ENCODE assay signal across 8 cellular contexts in genomic region chr10:75108684-75109458, GRCh38. TPM values are rescaled to one million over a fixed set of nuclear protein-coding genes. Genes with fewer than 3 reads are reported as not detected.
DNase-seq lines count a peak whose midpoint lies in the region; ATAC-seq and TF ChIP-seq lines count a peak whose summit lies in the region.

No MANE protein-coding gene starts in this region.

- H4K20me1 ChIP-seq in H9 (ENCODE audit: control insufficient read depth, insufficient read depth, insufficient read length) = no peaks in the 10 kb centered on the region

- peaks cover 1% of the 10 kb centered on the region for H3K79me1 ChIP-seq in H9 (ENCODE audit: insufficient read depth, low read depth, low read length, poor library complexity, severe bottlenecking)

- no peak overlapping the region for H2BK120ac ChIP-seq in H9 (ENCODE audit: low read depth, low read length, poor library complexity, severe bottlenecking)

- H2BK20ac ChIP-seq in H9 (ENCODE audit: low read depth, low read length, poor library complexity, severe bottlenecking) = no peak overlapping the region

- H3K4me2 ChIP-seq in H9 (ENCODE audit: insufficient read depth, insufficient read length, low read length) = no peak overlapping the region

- no peak overlapping the region for H2BK15ac ChIP-seq in H9 (ENCODE audit: low read depth, low read length)

- no peak overlapping the region for H3K23ac ChIP-seq in H9 (ENCODE audit: insufficient read length, low read depth, low read length)

- H3K4ac ChIP-seq in H9 (ENCODE audit: low read depth, low read length) = no peak overlapping the region

- H3K79me2 ChIP-seq in H9 (ENCODE audit: insufficient read depth, low read length) = peaks cover 2% of the 10 kb centered on the region; the same call in 1 of the 2 replicates

- no peak overlapping the region for H4K91ac ChIP-seq in H9 (ENCODE audit: insufficient read length, low read depth, low read length)

- no peak overlapping the region for H3K14ac ChIP-seq in H9 (ENCODE audit: insufficient read depth, low read length)

- H2AK5ac ChIP-seq in H9 (ENCODE audit: insufficient read length, low read length) = no peak overlapping the region

- H3K9me3 Mint-ChIP-seq in CD4-positive, CD25-positive, alpha-beta regulatory T cell = no peaks in the 10 kb centered on the region
- H3K9me3 Mint-ChIP-seq in H9 = peaks cover 0 to 2% of the 10 kb centered on the region in 2 experiments; a peak in 1 of 5 replicates
- no peaks in the 10 kb centered on the region for H3K9me3 Mint-ChIP-seq in activated T-helper 2 cell treated with anti-CD3 and anti-CD28 coated beads, Interferon-gamma antibody, Interleukin-2, Interleukin-4, amounts not matched to agents 10 μg/mL and 5 μg/mL and 100 μg/mL, durations not matched to agents 14 hours and 24 hours and 36 hours

- H3K27me3 Mint-ChIP-seq in CD4-positive, CD25-positive, alpha-beta regulatory T cell = peaks cover 8% of the 10 kb centered on the region
- H3K27me3 Mint-ChIP-seq in H9 (ENCODE audit: low read depth) = no peaks in the 10 kb centered on the region; the same call in 1 of the 2 replicates
- no peaks in the 10 kb centered on the region for H3K27me3 Mint-ChIP-seq in activated T-helper 2 cell treated with anti-CD3 and anti-CD28 coated beads, Interferon-gamma antibody, Interleukin-2, Interleukin-4, amounts not matched to agents 10 μg/mL and 5 μg/mL and 100 μg/mL, durations not matched to agents 14 hours and 24 hours and 36 hours (ENCODE audit: low read depth)

- H3K4me1 Mint-ChIP-seq in CD4-positive, CD25-positive, alpha-beta regulatory T cell = peaks cover 7 to 46% (median 28%) of the 10 kb centered on the region in 4 donors
- peaks cover 37 to 57% of the 10 kb centered on the region in 2 experiments for H3K4me1 Mint-ChIP-seq in H9
- H3K4me1 Mint-ChIP-seq in activated T-helper 2 cell treated with anti-CD3 and anti-CD28 coated beads, Interferon-gamma antibody, Interleukin-2, Interleukin-4, amounts not matched to agents 10 μg/mL and 5 μg/mL and 100 μg/mL, durations not matched to agents 14 hours and 24 hours and 36 hours (ENCODE audit: low read depth) = peaks cover 29% of the 10 kb centered on the region

- H3K27ac Mint-ChIP-seq in CD4-positive, CD25-positive, alpha-beta regulatory T cell = peak overlapping the region; percentile 26 to 94 (median 85)
- H3K27ac Mint-ChIP-seq in H9 = peak overlapping the region; percentile 18 to 71 (median 34); a peak in 3 of 7 replicates
- H3K27ac Mint-ChIP-seq in activated T-helper 2 cell treated with anti-CD3 and anti-CD28 coated beads, Interferon-gamma antibody, Interleukin-2, Interleukin-4, amounts not matched to agents 10 μg/mL and 5 μg/mL and 100 μg/mL, durations not matched to agents 14 hours and 24 hours and 36 hours = peak overlapping the region; percentile 69

- H3K4me3 ChIP-seq in CD4-positive, CD25-positive, alpha-beta regulatory T cell (ENCODE audit: low read depth, low read length) = no peak overlapping the region

- no peak overlapping the region for H2AFZ ChIP-seq in H9 (ENCODE audit: low read length)

- H3K36me3 ChIP-seq in CD4-positive, CD25-positive, alpha-beta regulatory T cell (ENCODE audit: control insufficient read depth, insufficient read depth, low read length) = no peaks in the 10 kb centered on the region

- peaks cover 20% of the 10 kb centered on the region for H3K4me1 ChIP-seq in CD4-positive, CD25-positive, alpha-beta regulatory T cell (ENCODE audit: control insufficient read depth, insufficient read depth, low read length, poor library complexity, severe bottlenecking)
- peaks cover 3% of the 10 kb centered on the region; the same call in 1 of the 2 replicates for H3K4me1 ChIP-seq in H9 (ENCODE audit: insufficient read depth, low read length)

- H3K9ac ChIP-seq in H9 (ENCODE audit: extremely low read depth, insufficient read length, low read length) = no peak overlapping the region

- H3K36me3 Mint-ChIP-seq in CD4-positive, CD25-positive, alpha-beta regulatory T cell = no peaks in the 10 kb centered on the region
- no peaks in the 10 kb centered on the region; a peak in 1 of 7 replicates for H3K36me3 Mint-ChIP-seq in H9 (ENCODE audit: insufficient read depth in 1 of 3, low read depth in 3 of 3)
- H3K36me3 Mint-ChIP-seq in activated T-helper 2 cell treated with anti-CD3 and anti-CD28 coated beads, Interferon-gamma antibody, Interleukin-2, Interleukin-4, amounts not matched to agents 10 μg/mL and 5 μg/mL and 100 μg/mL, durations not matched to agents 14 hours and 24 hours and 36 hours (ENCODE audit: low read depth) = peaks cover 4% of the 10 kb centered on the region

- H3K27ac ChIP-seq in CD4-positive, CD25-positive, alpha-beta regulatory T cell (ENCODE audit: insufficient read depth, low read length, poor library complexity, severe bottlenecking) = no peak overlapping the region
- H3K27ac ChIP-seq in H9 (ENCODE audit: insufficient read length, low read depth, low read length) = no peak overlapping the region

- peak; percentile 76 for TF ChIP-seq CTCF in H9 (conservative IDR thresholded peaks at IDR 0.05)

- peaks cover 7% of the 10 kb centered on the region for H3K23me2 ChIP-seq in H9 (ENCODE audit: insufficient read length, low read depth, low read length, poor library complexity, severe bottlenecking)

- no peak overlapping the region for H3K56ac ChIP-seq in H9 (ENCODE audit: insufficient read length, low read depth, low read length)

- intact Hi-C loops in activated T-helper 2 cell treated with anti-CD3 and anti-CD28 coated beads, Interferon-gamma antibody, Interleukin-2, Interleukin-4, amounts not matched to agents 10 μg/mL and 5 μg/mL and 100 μg/mL, durations not matched to agents 14 hours and 24 hours and 36 hours (cut with micrococcal nuclease) = no loop called here

- no peak overlapping the region for H3T11ph ChIP-seq in H9 (ENCODE audit: low read length)

- no peak overlapping the region for H3K18ac ChIP-seq in H9 (ENCODE audit: insufficient read length, low read depth, low read length)

- no peak overlapping the region for H4K5ac ChIP-seq in H9 (ENCODE audit: insufficient read length, low read depth, low read length)

- WGBS in H9 (ENCODE audit: extremely low coverage, insufficient read length, low lambda C conversion rate) = no CpG with 5 or more reads among the region's 10 CpGs

- ATAC-seq in CD4-positive, CD25-positive, alpha-beta regulatory T cell (ENCODE audit: low read depth in 2 of 2) = no peak
- ATAC-seq in HG02678 (IDR thresholded peaks at IDR 0.05; ENCODE audit: unreplicated experiment) = no peak
- no peak for ATAC-seq in GM21576 (IDR thresholded peaks at IDR 0.05; ENCODE audit: unreplicated experiment)
- ATAC-seq in HG03045 (IDR thresholded peaks at IDR 0.05; ENCODE audit: unreplicated experiment) = no peak

- no peak for DNase-seq in CD4-positive, CD25-positive, alpha-beta regulatory T cell
- DNase-seq in H9 (peak; percentile 80), kidney glomerular epithelial cell (lab: John Stamatoyannopoulos, UW) (peak; percentile 20), amygdala (lab: John Stamatoyannopoulos, UW) (no peak)
- DNase-seq in activated T-helper 2 cell treated with anti-CD3 and anti-CD28 coated beads, Interferon-gamma antibody, Interleukin-2, Interleukin-4, amounts not matched to agents 10 μg/mL and 5 μg/mL and 100 μg/mL, durations not matched to agents 14 hours and 24 hours and 36 hours (ENCODE audit: low spot score) = no peak

- no peaks in the 10 kb centered on the region for H3K27me3 ChIP-seq in CD4-positive, CD25-positive, alpha-beta regulatory T cell (ENCODE audit: control insufficient read depth, insufficient read depth, low read length)
- no peaks in the 10 kb centered on the region for H3K27me3 ChIP-seq in H9 (ENCODE audit: insufficient read depth, low read length)

- H3K9me3 ChIP-seq in CD4-positive, CD25-positive, alpha-beta regulatory T cell (ENCODE audit: control insufficient read depth in 2 of 2, low read length in 2 of 2) = no peaks in the 10 kb centered on the region
- no peaks in the 10 kb centered on the region for H3K9me3 ChIP-seq in H9 (ENCODE audit: control insufficient read depth, low read depth, low read length)

- H2BK12ac ChIP-seq in H9 (ENCODE audit: insufficient read length, low read depth, low read length) = no peak overlapping the region

- no peak overlapping the region for H2BK5ac ChIP-seq in H9 (ENCODE audit: insufficient read length, low read length)

- peak overlapping the region; percentile 87 to 99 (median 91) for H3K4me3 Mint-ChIP-seq in CD4-positive, CD25-positive, alpha-beta regulatory T cell
- peak overlapping the region in 1 of 2 experiments; percentile 5; a peak in 1 of 5 replicates for H3K4me3 Mint-ChIP-seq in H9
- peak overlapping the region; percentile 89 for H3K4me3 Mint-ChIP-seq in activated T-helper 2 cell treated with anti-CD3 and anti-CD28 coated beads, Interferon-gamma antibody, Interleukin-2, Interleukin-4, amounts not matched to agents 10 μg/mL and 5 μg/mL and 100 μg/mL, durations not matched to agents 14 hours and 24 hours and 36 hours (ENCODE audit: low read depth)

- H4K8ac ChIP-seq in H9 (replicated peaks; ENCODE audit: insufficient read length, low read depth, low read length) = no peak overlapping the region

RNA-seq across cellular contexts. Expression of gene SAMD8, which starts 2.6 kb away (rescaled TPM):
- total RNA-seq in CD4-positive, CD25-positive, alpha-beta regulatory T cell = 36.9 TPM
- polyA plus RNA-seq in CD4-positive, CD25-positive, alpha-beta regulatory T cell = 1 to 10 TPM; 6.5 to 8.0 (median 7.7) TPM
- 16.7 and 18.8 TPM in 2 replicates for total RNA-seq in H9 (2021)
- total RNA-seq in activated T-helper 2 cell treated with anti-CD3 and anti-CD28 coated beads, Interferon-gamma antibody, Interleukin-2, Interleukin-4, amounts not matched to agents 10 μg/mL and 5 μg/mL and 100 μg/mL, durations not matched to agents 14 hours and 24 hours and 36 hours = 14.9 and 15.6 TPM in 2 replicates

Comparison
In these comparisons a context has a peak if more than half of its experiments do, and no peak if none do; other contexts are left out.
1. DNase-seq: peak in H9 (single experiment) and kidney glomerular epithelial cell (single experiment); none in CD4-positive, CD25-positive, alpha-beta regulatory T cell (0 of 3), activated T-helper 2 cell treated with anti-CD3 and anti-CD28 coated beads, Interferon-gamma antibody, Interleukin-2, Interleukin-4, amounts not matched to agents 10 μg/mL and 5 μg/mL and 100 μg/mL, durations not matched to agents 14 hours and 24 hours and 36 hours (single experiment) and amygdala (0 of 56).
2. H3K27ac Mint-ChIP-seq: peak in every context shown above with its lines; median percentile 85 in CD4-positive, CD25-positive, alpha-beta regulatory T cell; 69 in activated T-helper 2 cell treated with anti-CD3 and anti-CD28 coated beads, Interferon-gamma antibody, Interleukin-2, Interleukin-4, amounts not matched to agents 10 μg/mL and 5 μg/mL and 100 μg/mL, durations not matched to agents 14 hours and 24 hours and 36 hours; 34 in H9.